1 cellular context compared by ENCODE assay signal in genomic region chr10:97914837-97915211, GRCh38.
TF ChIP-seq lines count a peak whose summit lies in the region.

No MANE protein-coding gene starts in this region.

TF ChIP-seq in GM12878, 131 proteins besides CTCF, POLR2A, EP300 and RAD21 (continued from another document):
- no peak for TF ChIP-seq BCLAF1 (IDR thresholded peaks at IDR 0.05)
- 0 out of 2 replicates have a peak, but pooled peaks have one; percentile 14 for TF ChIP-seq IKZF1 (conservative IDR thresholded peaks at IDR 0.05)
- no peak for TF ChIP-seq KAT2A (conservative IDR thresholded peaks at IDR 0.05; ENCODE audit: control insufficient read depth, low read depth, low read length)
- TF ChIP-seq NR2C1 (IDR thresholded peaks at IDR 0.05), result no peak
- no peak for TF ChIP-seq MTA3 (IDR thresholded peaks at IDR 0.05; ENCODE audit: borderline replicate concordance, low read length)
- no peak for TF ChIP-seq MAX (IDR thresholded peaks at IDR 0.05; ENCODE audit: low read depth, low read length)
- no peak for TF ChIP-seq E2F8 (IDR thresholded peaks at IDR 0.05; ENCODE audit: low read depth, partially characterized antibody)
- no peak for TF ChIP-seq ASH2L (IDR thresholded peaks at IDR 0.05; ENCODE audit: borderline replicate concordance, low read depth)
- TF ChIP-seq TCF12 (IDR thresholded peaks at IDR 0.05; ENCODE audit: low read depth, low read length), result 0 out of 2 replicates have a peak, but pooled peaks have one; percentile 54
- TF ChIP-seq STAT3 (IDR thresholded peaks at IDR 0.05; ENCODE audit: low read depth, low read length), result no peak
- TF ChIP-seq RAD51 (IDR thresholded peaks at IDR 0.05), result no peak
- no peak for TF ChIP-seq NKRF (conservative IDR thresholded peaks at IDR 0.05)
- peak; percentile 54 for TF ChIP-seq MEF2B (IDR thresholded peaks at IDR 0.05; ENCODE audit: partially characterized antibody, poor library complexity, severe bottlenecking)
- no peak for TF ChIP-seq PKNOX1 (IDR thresholded peaks at IDR 0.05)
- TF ChIP-seq STAT1 (conservative IDR thresholded peaks at IDR 0.05), result no peak
- TF ChIP-seq CREB1 (IDR thresholded peaks at IDR 0.05; ENCODE audit: low read depth), result no peak
- TF ChIP-seq SRF (IDR thresholded peaks at IDR 0.05; ENCODE audit: low read depth in 2 of 2, low read length in 2 of 2), result no peak
- no peak for TF ChIP-seq SMAD5 (IDR thresholded peaks at IDR 0.05; ENCODE audit: low read depth)
- no peak for TF ChIP-seq RELA (IDR thresholded peaks at IDR 0.05; ENCODE audit: borderline replicate concordance, partially characterized antibody)
- TF ChIP-seq BMI1 (IDR thresholded peaks at IDR 0.05; ENCODE audit: borderline replicate concordance), result no peak
- no peak for TF ChIP-seq NR2C2 (IDR thresholded peaks at IDR 0.05; ENCODE audit: borderline replicate concordance, control insufficient read depth, insufficient read length, low read depth)
- no peak for TF ChIP-seq MYC (IDR thresholded peaks at IDR 0.05; ENCODE audit: insufficient read depth, insufficient read length, insufficient replicate concordance, low read length, severe bottlenecking)
- no peak for TF ChIP-seq EGR1 (IDR thresholded peaks at IDR 0.05; ENCODE audit: borderline replicate concordance in 1 of 2, low read depth in 2 of 2, low read length in 2 of 2)
- TF ChIP-seq ZNF207 (IDR thresholded peaks at IDR 0.05; ENCODE audit: borderline replicate concordance), result no peak
- no peak for TF ChIP-seq SKIL (IDR thresholded peaks at IDR 0.05; ENCODE audit: low read depth, poor library complexity, severe bottlenecking)
- 0 out of 2 replicates have a peak, but pooled peaks have one; percentile 31 for TF ChIP-seq RB1 (IDR thresholded peaks at IDR 0.05; ENCODE audit: borderline replicate concordance)
- no peak for TF ChIP-seq HCFC1 (IDR thresholded peaks at IDR 0.05; ENCODE audit: low read length)
